ENCODE assay signal across 23 cellular contexts in genomic region chr2:215299337-215299859, GRCh38. TPM values are rescaled to one million over a fixed set of nuclear protein-coding genes. Genes with fewer than 3 reads are reported as not detected.
DNase-seq lines count a peak whose midpoint lies in the region; ATAC-seq and TF ChIP-seq lines count a peak whose summit lies in the region.
"Had no signal": no experiment of that assay in that cellular context is flagged by ENCODE, and none has a peak within 500 bp of the region (broad histone marks: within the 10 kb centered on the region; RNA-seq: fewer than 3 reads in every experiment).

No MANE protein-coding gene starts in this region.

- no peaks in the 10 kb centered on the region for H3K27me3 ChIP-seq in spleen (replicated peaks in 1 of 7)
- H3K27me3 ChIP-seq in H7 (ENCODE audit: control insufficient read depth, insufficient read depth, low read length) = no peaks in the 10 kb centered on the region
- H3K27me3 ChIP-seq: esophagus squamous epithelium had no signal

- DNase-seq in Right ventricle myocardium inferior (ENCODE audit: missing footprints) = no peak
- DNase-seq in cardiac septum (ENCODE audit: low spot score) = no peak
- peak; percentile 15 for DNase-seq in SK-MEL-5 (ENCODE audit: low read depth, low spot score)
- no peak for DNase-seq in left ventricle myocardium superior
- DNase-seq in spleen = peak; percentile 40
- no peak for DNase-seq in OCI-M2 (lab: John Stamatoyannopoulos, UW; ENCODE audit: unreplicated experiment)
- no peak for DNase-seq in H7
- DNase-seq: activated CD4-positive, alpha-beta T cell treated with anti-CD3 and anti-CD28 coated beads, Interleukin-2, amount 50 U/mL, for 1 hour; activated CD8-positive, alpha-beta memory T cell treated with anti-CD3 and anti-CD28 coated beads, Interleukin-2, amount 10 ng/mL, durations not matched to agents 7 days and 5 days; CD4-positive, alpha-beta memory T cell; DMS153; esophagus squamous epithelium; islet precursor cell; mammary epithelial cell; NCI-H1694 treated with DMSO at 0.1 percent for 48 hours; stimulated activated CD4-positive, alpha-beta T cell treated with anti-CD3 and anti-CD28 coated beads, Interleukin-2, amount 100 ng/mL, for 48 hours; substantia nigra; T-helper 17 cell had no signal

- WGBS in spleen, 5 donors = 85 to 93% (median 89%) methylated on average over 6 of the region's 6 CpGs

- H3K36me3 ChIP-seq in spleen (no peaks in the 10 kb centered on the region), H7 (replicated peaks; ENCODE audit: control insufficient read depth, insufficient read depth, low read length) (no peaks in the 10 kb centered on the region)
- H3K36me3 ChIP-seq: esophagus squamous epithelium had no signal

- no peak for TF ChIP-seq POLR2A in spleen (IDR thresholded peaks at IDR 0.05)

- in situ Hi-C loops in SK-MEL-5 (cut with HindIII; ENCODE audit: low pct_unique_long_range_greater_than_20kb, low sequenced_read_pairs) = no loop called here

- peak; percentile 80 for ATAC-seq in Right ventricle myocardium inferior
- ATAC-seq in left ventricle myocardium superior = peak; percentile 94
- ATAC-seq in HG02610 (IDR thresholded peaks at IDR 0.05; ENCODE audit: unreplicated experiment) = no peak
- ATAC-seq: activated CD8-positive, alpha-beta memory T cell treated with anti-CD3 and anti-CD28 coated beads, Interleukin-2, amount 10 ng/mL, durations not matched to agents 7 days and 5 days; GM23338; Panc1; stimulated activated effector memory CD8-positive, alpha-beta T cell treated with anti-CD3 and anti-CD28 coated beads, Interleukin-12 subunit alpha, Interleukin-12 subunit beta, amount 100 ng/mL, for 72 hours; T-helper 17 cell had no signal

- H3K4me1 ChIP-seq in spleen = no peaks in the 10 kb centered on the region

- no peak overlapping the region for H3K27ac ChIP-seq in spleen
- H3K27ac ChIP-seq: esophagus squamous epithelium, SK-N-MC had no signal

- TF ChIP-seq CTCF in spleen (IDR thresholded peaks at IDR 0.05 in 8 of 11, conservative IDR thresholded peaks at IDR 0.05 in 3 of 11) = no peak

- peaks cover 0 to 17% (median 6%) of the 10 kb centered on the region in 8 donors for H3K9me3 ChIP-seq in spleen

- intact Hi-C loops in Right ventricle myocardium inferior (cut with DNase I) (no loop called here), cardiac septum (cut with DNase I) (no loop called here), left ventricle myocardium superior (cut with micrococcal nuclease) (no loop called here), spleen (cut with DNase I; ENCODE audit: low total_unique reads) (no loop called here)

- no peak overlapping the region for H3K4me3 ChIP-seq in spleen
- no peak overlapping the region for H3K4me3 ChIP-seq in H7 (ENCODE audit: insufficient read depth, low read depth, low read length)
- H3K4me3 ChIP-seq: esophagus squamous epithelium, GM23338, SK-N-MC had no signal

RNA-seq across cellular contexts. Expression of gene ATIC, which starts 12.5 kb away (rescaled TPM):
- total RNA-seq in Right ventricle myocardium inferior (55.0 TPM), cardiac septum (36.8 TPM), left ventricle myocardium superior (59.5 TPM), spleen (100 to 1,000 TPM in 1 of 7 donors, 10 to 100 TPM in 6; 50.5 to 101 (median 76.6) TPM)
- total RNA-seq in SK-MEL-5 (2014; rRNA removed; shearing (Covaris generic)) = 45.8 and 51.8 TPM in 2 replicates
- 133 and 159 TPM in 2 replicates for polyA plus RNA-seq in SK-MEL-5 (2015; cell fraction: cytosol; rRNA removed)
- 181 and 196 TPM in 2 replicates for polyA plus RNA-seq in SK-MEL-5 (2015; cell fraction: nucleus; rRNA removed)
- polyA plus RNA-seq in spleen = 100 to 1,000 TPM; 136 to 165 (median 141) TPM
- 36.6 and 41.0 TPM in 2 replicates for total RNA-seq in H7 (2014; rRNA removed; shearing (Covaris generic))

Comparison
In these comparisons a context has a peak if more than half of its experiments do, and no peak if none do; other contexts are left out.
1. DNase-seq: peak in SK-MEL-5 (single experiment) and spleen (single experiment); none in Right ventricle myocardium inferior (single experiment), cardiac septum (single experiment), left ventricle myocardium superior (single experiment), OCI-M2 (single experiment) and H7 (single experiment).